ENCODE assay signal across 8 cellular contexts in genomic region chr2:218269900-218270720, GRCh38. TPM values are rescaled to one million over a fixed set of nuclear protein-coding genes. Genes with fewer than 3 reads are reported as not detected.
DNase-seq lines count a peak whose midpoint lies in the region; ATAC-seq and TF ChIP-seq lines count a peak whose summit lies in the region.

Gene AAMP (minus strand): TSS chr2:218270137. CDS start chr2:218270086, 51 bp downstream.
Gene PNKD (plus strand): TSS chr2:218270519. CDS start chr2:218270536, 17 bp downstream.

- H3K9me2 ChIP-seq in DOHH2 (replicated peaks; ENCODE audit: control insufficient read depth, low read length), result no peaks in the 10 kb centered on the region
- no peaks in the 10 kb centered on the region for H3K9me2 ChIP-seq in GM23338 (ENCODE audit: insufficient read depth)

- peak within 1 kb of the TSS; percentile 97 for H3K4me2 ChIP-seq in DOHH2 (ENCODE audit: low read length)
- peak within 1 kb of the TSS; percentile 98 for H3K4me2 ChIP-seq in GM23338

- H3K4me3 Mint-ChIP-seq in GM23338 (peak within 1 kb of the TSS; percentile 89), naive B cell (peak within 1 kb of the TSS; percentile 90 to 99 (median 96))
- peak within 1 kb of the TSS; percentile 90 for H3K4me3 Mint-ChIP-seq in stimulated activated memory B cell treated with anti-CD40 and anti-IgM and Interleukin-4, amounts not matched to agents 10 μg/mL and 1 μg/mL and 100 μg/mL, for 72 hours

- H3K36me3 Mint-ChIP-seq in GM23338 (ENCODE audit: low read depth) (peaks cover 41% of the 10 kb centered on the region), naive B cell (peaks cover 6 to 8% of the 10 kb centered on the region in 2 donors)
- peaks cover 45% of the 10 kb centered on the region for H3K36me3 Mint-ChIP-seq in stimulated activated memory B cell treated with anti-CD40 and anti-IgM and Interleukin-4, amounts not matched to agents 10 μg/mL and 1 μg/mL and 100 μg/mL, for 72 hours

- H3K4me1 ChIP-seq in DOHH2 (ENCODE audit: control insufficient read depth, low read length) (peaks cover 30% of the 10 kb centered on the region), GM23338 (ENCODE audit: insufficient read depth) (peaks cover 13% of the 10 kb centered on the region)

- H3K27me3 Mint-ChIP-seq in GM23338 (ENCODE audit: insufficient read depth, low read depth, poor library complexity) (peaks cover 14% of the 10 kb centered on the region), naive B cell (no peaks in the 10 kb centered on the region)
- H3K27me3 Mint-ChIP-seq in stimulated activated memory B cell treated with anti-CD40 and anti-IgM and Interleukin-4, amounts not matched to agents 10 μg/mL and 1 μg/mL and 100 μg/mL, for 72 hours, result no peaks in the 10 kb centered on the region

- peak; percentile 88 for ATAC-seq in GM23338
- ATAC-seq in naive B cell (ENCODE audit: low read depth in 2 of 2), result peak; percentile 83 to 84
- ATAC-seq in stimulated activated memory B cell treated with anti-CD40 and anti-IgM and Interleukin-4, amounts not matched to agents 10 μg/mL and 1 μg/mL and 100 μg/mL, for 72 hours, result peak; percentile 94

- H4K20me1 ChIP-seq in DOHH2 (ENCODE audit: control insufficient read depth, insufficient read depth, low read depth, low read length) (no peaks in the 10 kb centered on the region), GM23338 (replicated peaks; ENCODE audit: insufficient read depth) (no peaks in the 10 kb centered on the region; the same call in 1 of the 2 replicates)

- H3K27ac Mint-ChIP-seq in GM23338 (peak within 1 kb of the TSS; percentile 89), naive B cell (peak within 1 kb of the TSS; percentile 91 to 98 (median 96))
- H3K27ac Mint-ChIP-seq in stimulated activated memory B cell treated with anti-CD40 and anti-IgM and Interleukin-4, amounts not matched to agents 10 μg/mL and 1 μg/mL and 100 μg/mL, for 72 hours, result peak within 1 kb of the TSS; percentile 78

- H3K4me3 ChIP-seq in DOHH2 (ENCODE audit: low read length) (peak within 1 kb of the TSS; percentile 85), GM23338 (peak within 1 kb of the TSS; percentile 98)

- DNase-seq in GM23338 (ENCODE audit: low spot score), result peak; percentile 100
- peak; percentile 99 for DNase-seq in LHCN-M2 (ENCODE audit: low read depth)
- DNase-seq in RPMI8226, result peak; percentile 97
- DNase-seq in activated T-helper 1 cell treated with anti-CD3 and anti-CD28 coated beads, Interleukin-2, amount 50 U/mL, for 16 hours (ENCODE audit: low read depth in 1 of 2, low spot score in 1 of 2), result peak; percentile 100
- DNase-seq in fibroblast of gingiva (ENCODE audit: low read depth), result peak; percentile 99
- DNase-seq in naive B cell, result peak; percentile 100

- H3F3A ChIP-seq in DOHH2 (ENCODE audit: control insufficient read depth, insufficient read depth) (peaks cover 4% of the 10 kb centered on the region; the same call in 1 of the 2 replicates), GM23338 (replicated peaks; ENCODE audit: low read depth) (no peaks in the 10 kb centered on the region)

- H3K27me3 ChIP-seq in DOHH2 (ENCODE audit: control insufficient read depth, low read length) (no peaks in the 10 kb centered on the region), GM23338 (ENCODE audit: insufficient read depth) (no peaks in the 10 kb centered on the region)

- H3K27ac ChIP-seq in DOHH2 (ENCODE audit: low read depth, low read length), result peak within 1 kb of the TSS; percentile 46
- H3K27ac ChIP-seq in GM23338 (ENCODE audit: low read depth), result peak within 1 kb of the TSS; percentile 66

- H3K9me3 Mint-ChIP-seq in GM23338 (no peaks in the 10 kb centered on the region), naive B cell (no peaks in the 10 kb centered on the region)
- no peaks in the 10 kb centered on the region for H3K9me3 Mint-ChIP-seq in stimulated activated memory B cell treated with anti-CD40 and anti-IgM and Interleukin-4, amounts not matched to agents 10 μg/mL and 1 μg/mL and 100 μg/mL, for 72 hours

- no peak for TF ChIP-seq CTCF in DOHH2 (IDR thresholded peaks at IDR 0.05; ENCODE audit: low read depth, low read length, poor library complexity, severe bottlenecking)
- no peak for TF ChIP-seq CTCF in GM23338 (conservative IDR thresholded peaks at IDR 0.05; ENCODE audit: low read depth in 2 of 2)

- H3K9me3 ChIP-seq in DOHH2 (ENCODE audit: control insufficient read depth, insufficient read depth, low read length), result no peaks in the 10 kb centered on the region

- H3K4me1 Mint-ChIP-seq in GM23338, result peaks cover 23% of the 10 kb centered on the region
- H3K4me1 Mint-ChIP-seq in naive B cell, result peaks cover 67 to 78% (median 75%) of the 10 kb centered on the region in 3 donors
- peaks cover 76% of the 10 kb centered on the region for H3K4me1 Mint-ChIP-seq in stimulated activated memory B cell treated with anti-CD40 and anti-IgM and Interleukin-4, amounts not matched to agents 10 μg/mL and 1 μg/mL and 100 μg/mL, for 72 hours

- H3K36me3 ChIP-seq in DOHH2 (ENCODE audit: control insufficient read depth, low read length) (peaks cover 55% of the 10 kb centered on the region), GM23338 (ENCODE audit: insufficient read depth) (peaks cover 10% of the 10 kb centered on the region)

- H3K79me2 ChIP-seq in DOHH2 (ENCODE audit: control insufficient read depth, low read length), result peaks cover 36% of the 10 kb centered on the region
- peaks cover 17% of the 10 kb centered on the region for H3K79me2 ChIP-seq in GM23338 (replicated peaks; ENCODE audit: insufficient read depth)

- peak within 1 kb of the TSS; percentile 91 for H2AFZ ChIP-seq in GM23338

TF ChIP-seq in GM23338, 12 proteins besides CTCF, POLR2A, EP300 and RAD21 (continues in another document):
- TF ChIP-seq ZNF114 (CRISPR knock-in tag; IDR thresholded peaks at IDR 0.05) (peak; percentile 54; the same call in 1 of the 2 replicates), EZH2phosphoT487 (IDR thresholded peaks at IDR 0.05; ENCODE audit: unreplicated experiment) (no peak), JUNB (IDR thresholded peaks at IDR 0.05; ENCODE audit: unreplicated experiment) (no peak), CREB1 (CRISPR knock-in tag; IDR thresholded peaks at IDR 0.05; ENCODE audit: low read depth) (peak; percentile 84), ETS1 (IDR thresholded peaks at IDR 0.05) (peak; percentile 99), REST (IDR thresholded peaks at IDR 0.05; ENCODE audit: unreplicated experiment) (no peak), STAT1 (IDR thresholded peaks at IDR 0.05; ENCODE audit: unreplicated experiment) (no peak), ZNF331 (CRISPR knock-in tag; IDR thresholded peaks at IDR 0.05; ENCODE audit: low read depth) (no peak), POLR2AphosphoS5 (IDR thresholded peaks at IDR 0.05; ENCODE audit: low read depth) (peak; percentile 75), NANOG (IDR thresholded peaks at IDR 0.05; ENCODE audit: borderline replicate concordance) (no peak)

RNA-seq across cellular contexts. Expression of gene AAMP, which starts in this region (rescaled TPM):
- total RNA-seq in GM23338 (2014; rRNA removed; shearing (Covaris generic)), result 157 and 203 TPM in 2 replicates
- polyA plus RNA-seq in GM23338 (2016; fragmentation: Nextera tagmentation; extraction: Ambion mirVana) (77.8 and 90.8 TPM in 2 replicates), naive B cell (ENCODE audit: low read depth in 6 of 6) (100 to 1,000 TPM in 2 of 6 donors, 10 to 100 TPM in 4; 80.7 to 109 (median 96.4) TPM)
- total RNA-seq in LHCN-M2 (2014; rRNA removed), result 168 and 170 TPM in 2 replicates
- 96.2 TPM for polyA plus RNA-seq in LHCN-M2 (2012)

RNA-seq across cellular contexts. Expression of gene PNKD, which starts in this region (rescaled TPM):
- total RNA-seq in GM23338 (2014; rRNA removed; shearing (Covaris generic)), result 28.2 and 36.0 TPM in 2 replicates
- polyA plus RNA-seq in GM23338 (2016; fragmentation: Nextera tagmentation; extraction: Ambion mirVana) (77.7 and 83.3 TPM in 2 replicates), naive B cell (ENCODE audit: low read depth in 6 of 6) (100 to 1,000 TPM in 5 of 6 donors, 10 to 100 TPM in 1; 99.4 to 143 (median 127) TPM)
- total RNA-seq in LHCN-M2 (2014; rRNA removed), result 39.6 and 54.2 TPM in 2 replicates
- 117 TPM for polyA plus RNA-seq in LHCN-M2 (2012)

Comparison
In these comparisons a context has a peak if more than half of its experiments do, and no peak if none do; other contexts are left out.
1. Peak in every context shown above with its lines: DNase-seq, ATAC-seq, H3K4me3 ChIP-seq and H3K27ac ChIP-seq.